Comparison of ENCODE assay signal across 9 cellular contexts in the genomic region with DNA sequence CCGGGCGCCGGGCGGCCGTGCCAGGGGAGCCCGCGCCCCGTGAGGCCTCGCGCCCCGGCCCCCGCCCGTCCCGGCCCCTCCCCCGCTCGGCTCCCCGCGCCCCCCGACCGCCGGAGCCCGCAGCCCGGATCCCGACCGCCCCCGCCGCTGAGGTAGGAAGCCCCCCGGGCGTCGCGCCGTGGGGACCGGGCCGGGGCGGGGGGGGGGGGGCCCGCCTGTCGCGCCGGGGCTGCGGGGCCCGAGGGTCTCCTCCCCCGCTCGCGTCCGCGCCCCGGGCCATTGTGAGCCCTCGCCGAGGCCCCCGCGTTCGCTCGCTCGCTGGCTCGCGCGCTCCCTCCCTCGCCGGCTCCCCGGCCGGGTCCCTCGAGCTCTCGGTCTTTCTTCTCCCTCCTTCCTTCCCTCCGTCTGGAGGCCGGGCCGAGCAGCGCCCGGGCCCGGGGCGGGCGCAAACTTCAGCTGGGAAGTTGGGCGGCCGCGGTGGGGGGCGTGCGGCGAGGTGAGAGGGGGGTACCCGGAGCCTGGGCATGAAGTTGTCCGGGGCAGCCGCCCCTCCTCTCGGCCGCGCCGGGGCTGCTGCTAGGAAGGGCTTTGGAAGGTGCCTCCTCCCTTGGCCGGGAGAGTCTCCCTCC. TPM values are rescaled to one million over a fixed set of nuclear protein-coding genes. Genes with fewer than 3 reads are reported as not detected.
A peak's percentile ranks its signal among the peaks of the same experiment; 100 is the strongest.
DNase-seq lines count a peak whose midpoint lies in the region; ATAC-seq and TF ChIP-seq lines count a peak whose summit lies in the region.
"Had no signal": no experiment of that assay in that cellular context is flagged by ENCODE, and none has a peak within 500 bp of the region (broad histone marks: within the 10 kb centered on the region; RNA-seq: fewer than 3 reads in every experiment).

No MANE protein-coding gene starts in this region.

- H3K36me3 ChIP-seq in thoracic aorta = no peaks in the 10 kb centered on the region

- peaks cover 19% of the 10 kb centered on the region for H3K27me3 Mint-ChIP-seq in T-helper 1 cell treated with Interleukin-12 subunit alpha and Interleukin-12 subunit beta and Interleukin-4 antibody, amounts not matched to agents 30 μg/mL and 1 μg/mL, for 36 hours (ENCODE audit: low read depth)

- peaks cover 33 to 57% of the 10 kb centered on the region in 2 donors for H3K4me1 ChIP-seq in thoracic aorta (ENCODE audit: control insufficient read depth in 1 of 2, low read depth in 2 of 2)

- ATAC-seq in thoracic aorta (ENCODE audit: insufficient number of reproducible peaks, low FRiP score, low read depth) (no peak), GM18909 (IDR thresholded peaks at IDR 0.05; ENCODE audit: poor library complexity, unreplicated experiment) (no peak), HG03565 (IDR thresholded peaks at IDR 0.05; ENCODE audit: unreplicated experiment) (no peak)

- peak overlapping the region; percentile 71 for H3K27ac ChIP-seq in VCaP
- peak overlapping the region; percentile 93 to 94 for H3K27ac ChIP-seq in thoracic aorta

- H3K4me3 ChIP-seq in thoracic aorta = peak overlapping the region; percentile 92

- H3K9me3 Mint-ChIP-seq in T-helper 1 cell treated with Interleukin-12 subunit alpha and Interleukin-12 subunit beta and Interleukin-4 antibody, amounts not matched to agents 30 μg/mL and 1 μg/mL, for 36 hours = no peaks in the 10 kb centered on the region
- H3K9me3 Mint-ChIP-seq: activated naive CD4-positive, alpha-beta T cell treated with anti-CD3 and anti-CD28 coated beads, Interleukin-2, amount 50 U/mL, for 72 hours had no signal

- TF ChIP-seq CTCF in VCaP (conservative IDR thresholded peaks at IDR 0.05) = no peak
- no peak for TF ChIP-seq CTCF in thoracic aorta (IDR thresholded peaks at IDR 0.05)

- no peak for DNase-seq in T-helper 1 cell
- DNase-seq in iPS-NIHi11 (ENCODE audit: low spot score) = peak; percentile 56
- no peak for DNase-seq in thoracic aorta (ENCODE audit: low spot score)
- DNase-seq in epidermal melanocyte (ENCODE audit: insufficient read length, low spot score) = no peak

- no peaks in the 10 kb centered on the region for H3K27me3 ChIP-seq in thoracic aorta (replicated peaks; ENCODE audit: insufficient read depth)

- peaks cover 17% of the 10 kb centered on the region for H3K4me1 Mint-ChIP-seq in T-helper 1 cell treated with Interleukin-12 subunit alpha and Interleukin-12 subunit beta and Interleukin-4 antibody, amounts not matched to agents 30 μg/mL and 1 μg/mL, for 36 hours (ENCODE audit: low read depth)

- H3K9me3 ChIP-seq in thoracic aorta = no peaks in the 10 kb centered on the region

- H3K4me3 Mint-ChIP-seq in T-helper 1 cell treated with Interleukin-12 subunit alpha and Interleukin-12 subunit beta and Interleukin-4 antibody, amounts not matched to agents 30 μg/mL and 1 μg/mL, for 36 hours = peak overlapping the region; percentile 25

- peaks cover 3% of the 10 kb centered on the region for H3K36me3 Mint-ChIP-seq in T-helper 1 cell treated with Interleukin-12 subunit alpha and Interleukin-12 subunit beta and Interleukin-4 antibody, amounts not matched to agents 30 μg/mL and 1 μg/mL, for 36 hours (ENCODE audit: low read depth)

- no peak overlapping the region for H3K27ac Mint-ChIP-seq in T-helper 1 cell treated with Interleukin-12 subunit alpha and Interleukin-12 subunit beta and Interleukin-4 antibody, amounts not matched to agents 30 μg/mL and 1 μg/mL, for 36 hours
- H3K27ac Mint-ChIP-seq: activated naive CD4-positive, alpha-beta T cell treated with anti-CD3 and anti-CD28 coated beads, Interleukin-2, amount 50 U/mL, for 72 hours had no signal

RNA-seq across cellular contexts. Expression of gene GLIS2, which starts 0.3 kb away (rescaled TPM):
- 10 to 100 TPM; 19.5 to 32.9 TPM for total RNA-seq in thoracic aorta

RNA-seq across cellular contexts. Expression of gene PAM16, which starts 34.9 kb away (rescaled TPM):
- total RNA-seq in thoracic aorta = 10 to 100 TPM; 18.4 to 21.1 TPM

RNA-seq across cellular contexts. Expression of gene TFAP4, which starts 43.4 kb away (rescaled TPM):
- 1 to 10 TPM; 3.5 to 7.6 TPM for total RNA-seq in thoracic aorta

RNA-seq across cellular contexts. Expression of gene VASN, which starts 55.4 kb away (rescaled TPM):
- total RNA-seq in thoracic aorta = 100 to 1,000 TPM; 197 to 217 TPM
- total RNA-seq: activated naive CD4-positive, alpha-beta T cell treated with anti-CD3 and anti-CD28 coated beads, Interleukin-2, amount 50 U/mL, for 72 hours had no signal
